In genomic region chr7:128863433-128863989, GRCh38 we compare ENCODE assay signal across 8 cellular contexts. TPM values are rescaled to one million over a fixed set of nuclear protein-coding genes. Genes with fewer than 3 reads are reported as not detected.
DNase-seq lines count a peak whose midpoint lies in the region; ATAC-seq, FAIRE-seq and TF ChIP-seq lines count a peak whose summit lies in the region.

No MANE protein-coding gene starts in this region.

- FAIRE-seq in GM12892 (lab: Jason Lieb, UNC): no peak

- peak overlapping the region; percentile 76 for H2AFZ ChIP-seq in GM23248

- intact Hi-C loops in right lobe of liver (cut with DNase I): no loop called here

- DNase-seq in GF-D8 (lab: John Stamatoyannopoulos, UW): peak; percentile 25
- peak; percentile 91 for DNase-seq in GM23248
- peak; percentile 76 for DNase-seq in M059J (ENCODE audit: low read depth)
- DNase-seq in cerebellar cortex (ENCODE audit: low spot score): peak; percentile 70
- peak in 1 of 3 donors; percentile 42 for DNase-seq in right lobe of liver
- peak; percentile 16 for DNase-seq in stimulated activated CD8-positive, alpha-beta memory T cell treated with anti-CD3 and anti-CD28 coated beads, Interleukin-4, amount 100 ng/mL, for 24 hours (ENCODE audit: low read depth)
- DNase-seq in GM12892 (ENCODE audit: insufficient read length): no peak

- H3K27ac ChIP-seq in GM23248 (peak overlapping the region; percentile 80), right lobe of liver (peak overlapping the region in 2 of 3 donors; percentile 50 to 78)

- H3K9ac ChIP-seq in GM23248: peak overlapping the region; percentile 93

- peaks cover 42% of the 10 kb centered on the region for H3F3A ChIP-seq in GM23248 (ENCODE audit: insufficient read depth)

- peak overlapping the region; percentile 98 for H3K4me3 Mint-ChIP-seq in T-helper 1 cell treated with Interleukin-12 subunit alpha and Interleukin-12 subunit beta and Interleukin-4 antibody, amounts not matched to agents 30 μg/mL and 1 μg/mL, for 36 hours

- no peaks in the 10 kb centered on the region for H3K9me2 ChIP-seq in GM23248 (ENCODE audit: insufficient read depth)

- TF ChIP-seq POLR2A in right lobe of liver (IDR thresholded peaks at IDR 0.05) (no peak), GM12892 (IDR thresholded peaks at IDR 0.05; ENCODE audit: low read depth, low read length) (no peak)

- H3K4me1 ChIP-seq in GM23248 (ENCODE audit: insufficient read depth): peaks cover 8% of the 10 kb centered on the region; the same call in 1 of the 2 replicates
- H3K4me1 ChIP-seq in right lobe of liver: peaks cover 0 to 12% (median 8%) of the 10 kb centered on the region in 4 donors

- H3K27ac Mint-ChIP-seq in T-helper 1 cell treated with Interleukin-12 subunit alpha and Interleukin-12 subunit beta and Interleukin-4 antibody, amounts not matched to agents 30 μg/mL and 1 μg/mL, for 36 hours: peak overlapping the region; percentile 95

- in situ Hi-C loops in GM23248 (cut with MboI): no loop called here

- H3K4me1 Mint-ChIP-seq in T-helper 1 cell treated with Interleukin-12 subunit alpha and Interleukin-12 subunit beta and Interleukin-4 antibody, amounts not matched to agents 30 μg/mL and 1 μg/mL, for 36 hours (ENCODE audit: low read depth): peaks cover 18% of the 10 kb centered on the region

- H4K20me1 ChIP-seq in GM23248 (ENCODE audit: insufficient read depth): no peaks in the 10 kb centered on the region

- H3K4me3 ChIP-seq in GM23248 (peak overlapping the region; percentile 90), right lobe of liver (peak overlapping the region; percentile 77 to 97 (median 83))

- H3K4me2 ChIP-seq in GM23248 (ENCODE audit: unreplicated experiment): peak overlapping the region; percentile 94

- H3K36me3 Mint-ChIP-seq in T-helper 1 cell treated with Interleukin-12 subunit alpha and Interleukin-12 subunit beta and Interleukin-4 antibody, amounts not matched to agents 30 μg/mL and 1 μg/mL, for 36 hours (ENCODE audit: low read depth): peaks cover 12% of the 10 kb centered on the region

- 1 to 3% methylated on average over 6 of the region's 6 CpGs for WGBS in GM23248 (ENCODE audit: low coverage in 1 of 2, low lambda C conversion rate in 2 of 2, missing lambda C conversion rate in 2 of 2), 2 experiments
- 4% methylated on average over 3 of the region's 6 CpGs for WGBS in right lobe of liver (ENCODE audit: insufficient coverage, low coverage, low lambda C conversion rate, missing lambda C conversion rate)

- H3K36me3 ChIP-seq in GM23248 (ENCODE audit: low read depth): peaks cover 7% of the 10 kb centered on the region; the same call in 1 of the 2 replicates
- peaks cover 0 to 7% (median 0%) of the 10 kb centered on the region in 4 donors for H3K36me3 ChIP-seq in right lobe of liver

- H3K9me3 Mint-ChIP-seq in T-helper 1 cell treated with Interleukin-12 subunit alpha and Interleukin-12 subunit beta and Interleukin-4 antibody, amounts not matched to agents 30 μg/mL and 1 μg/mL, for 36 hours: no peaks in the 10 kb centered on the region

- TF ChIP-seq CTCF in right lobe of liver (IDR thresholded peaks at IDR 0.05): peak; percentile 20 to 48 (median 40)

- H3K79me2 ChIP-seq in GM23248 (ENCODE audit: insufficient read depth): peaks cover 28% of the 10 kb centered on the region

- peaks cover 4% of the 10 kb centered on the region for H3K27me3 Mint-ChIP-seq in T-helper 1 cell treated with Interleukin-12 subunit alpha and Interleukin-12 subunit beta and Interleukin-4 antibody, amounts not matched to agents 30 μg/mL and 1 μg/mL, for 36 hours (ENCODE audit: low read depth)

- ATAC-seq in right lobe of liver: peak; percentile 35 to 55 (median 51)

- H3K27me3 ChIP-seq in GM23248 (replicated peaks; ENCODE audit: insufficient read depth) (no peaks in the 10 kb centered on the region), right lobe of liver (no peaks in the 10 kb centered on the region)

- H3K9me3 ChIP-seq in GM23248 (ENCODE audit: low read depth): no peaks in the 10 kb centered on the region
- H3K9me3 ChIP-seq in right lobe of liver: no peaks in the 10 kb centered on the region

RNA-seq across cellular contexts. Expression of gene ATP6V1F, which starts 0.9 kb away (rescaled TPM):
- 96.5 and 124 TPM in 2 replicates for total RNA-seq in GM23248 (2014; rRNA removed; shearing (Covaris generic))
- polyA plus RNA-seq in GM23248 (2016; fragmentation: Nextera tagmentation; extraction: Ambion mirVana): 243 and 264 TPM in 2 replicates
- 160 TPM in 2 replicates for total RNA-seq in M059J (2014; rRNA removed; shearing (Covaris generic))
- 10 to 100 TPM; 26.9 to 72.0 (median 38.9) TPM for total RNA-seq in right lobe of liver
- 260 TPM for polyA plus RNA-seq in GM12892 (2012; ENCODE audit: missing spikeins)

RNA-seq across cellular contexts. Expression of gene FLNC, which starts 33.3 kb away (rescaled TPM):
- 304 and 353 TPM in 2 replicates for total RNA-seq in GM23248 (2014; rRNA removed; shearing (Covaris generic))
- 74.0 and 75.1 TPM in 2 replicates for polyA plus RNA-seq in GM23248 (2016; fragmentation: Nextera tagmentation; extraction: Ambion mirVana)
- 60.7 and 150 TPM in 2 replicates for total RNA-seq in M059J (2014; rRNA removed; shearing (Covaris generic))
- total RNA-seq in right lobe of liver: 1 to 10 TPM in 2 of 6 experiments, under 1 TPM in 4; 0.27 to 5.1 (median 0.74) TPM
- 0.08 TPM for polyA plus RNA-seq in GM12892 (2012; ENCODE audit: missing spikeins)

RNA-seq across cellular contexts. Expression of gene KCP, which starts 47.0 kb away (rescaled TPM):
- not detected in 2 replicates for total RNA-seq in GM23248 (2014; rRNA removed; shearing (Covaris generic))
- polyA plus RNA-seq in GM23248 (2016; fragmentation: Nextera tagmentation; extraction: Ambion mirVana): 0.10 TPM in 2 replicates
- total RNA-seq in M059J (2014; rRNA removed; shearing (Covaris generic)): not detected in 2 replicates
- total RNA-seq in right lobe of liver: under 1 TPM in 4 of 6 experiments, not detected in 2; 0.10 to 0.22 (median 0.12) TPM
- 3.1 TPM for polyA plus RNA-seq in GM12892 (2012; ENCODE audit: missing spikeins)

Comparison
In these comparisons a context has a peak if more than half of its experiments do, and no peak if none do; other contexts are left out.
1. RNA of gene FLNC, which starts 33.3 kb away (total RNA-seq): 304 to 353 TPM in GM23248 and 60.7 to 150 TPM in M059J; 0.27 to 5.1 TPM in right lobe of liver; every median in the first group is over 10 times any median in the second.